Comparison of ENCODE assay signal across 16 cellular contexts in genomic region chr18:40917096-40917495, GRCh38.
"Had no signal": no experiment of that assay in that cellular context is flagged by ENCODE, and none has a peak within 500 bp of the region (broad histone marks: within the 10 kb centered on the region; RNA-seq: fewer than 3 reads in every experiment).

No MANE protein-coding gene starts in this region.

- ATAC-seq: activated T-cell treated with anti-CD3 and anti-CD28 coated beads, Interleukin-2, amount 50 U/mL, for 4 hours; heart right ventricle; pancreas; stimulated activated naive CD8-positive, alpha-beta T cell treated with anti-CD3 and anti-CD28 coated beads, Interleukin-15, amount 100 ng/mL, for 72 hours had no signal

- H3K27ac ChIP-seq: heart right ventricle, pancreas, skin epidermis, thoracic aorta had no signal

- H3K36me3 ChIP-seq: heart right ventricle, pancreas, thoracic aorta had no signal

- DNase-seq: activated CD4-positive, alpha-beta T cell treated with anti-CD3 and anti-CD28 coated beads, Interleukin-2, amount 50 U/mL, for 4 hours; activated CD4-positive, CD25-positive, alpha-beta regulatory T cell treated with anti-CD3 and anti-CD28 coated beads, Interleukin-2, amount 50 U/mL, for 72 hours; activated gamma-delta T cell treated with Interleukin-2 at 50 U/mL for 16 hours; activated naive CD8-positive, alpha-beta T cell treated with anti-CD3 and anti-CD28 coated beads, Interleukin-2, amount 10 ng/mL, durations not matched to agents 7 days and 5 days; activated T-cell treated with anti-CD3 and anti-CD28 coated beads, Interleukin-2, amount 50 U/mL, for 4 hours; effector memory CD4-positive, alpha-beta T cell; erythroblast; heart right ventricle; islet precursor cell; pancreas; stimulated activated CD4-positive, alpha-beta T cell treated with anti-CD3 and anti-CD28 coated beads, Interleukin-4, amount 100 ng/mL, for 4 hours; stimulated activated naive CD8-positive, alpha-beta T cell treated with anti-CD3 and anti-CD28 coated beads, Interleukin-15, amount 100 ng/mL, for 72 hours; T-helper 2 cell had no signal

- H3K4me1 ChIP-seq: heart right ventricle, pancreas had no signal

- FAIRE-seq: frontal cortex, pancreas had no signal

- H3K9me3 ChIP-seq: heart right ventricle, pancreas, thoracic aorta had no signal

- H3K4me3 ChIP-seq: heart right ventricle, pancreas, skin epidermis, thoracic aorta had no signal

- H3K27me3 ChIP-seq: heart right ventricle, pancreas had no signal
